In the genomic region with DNA sequence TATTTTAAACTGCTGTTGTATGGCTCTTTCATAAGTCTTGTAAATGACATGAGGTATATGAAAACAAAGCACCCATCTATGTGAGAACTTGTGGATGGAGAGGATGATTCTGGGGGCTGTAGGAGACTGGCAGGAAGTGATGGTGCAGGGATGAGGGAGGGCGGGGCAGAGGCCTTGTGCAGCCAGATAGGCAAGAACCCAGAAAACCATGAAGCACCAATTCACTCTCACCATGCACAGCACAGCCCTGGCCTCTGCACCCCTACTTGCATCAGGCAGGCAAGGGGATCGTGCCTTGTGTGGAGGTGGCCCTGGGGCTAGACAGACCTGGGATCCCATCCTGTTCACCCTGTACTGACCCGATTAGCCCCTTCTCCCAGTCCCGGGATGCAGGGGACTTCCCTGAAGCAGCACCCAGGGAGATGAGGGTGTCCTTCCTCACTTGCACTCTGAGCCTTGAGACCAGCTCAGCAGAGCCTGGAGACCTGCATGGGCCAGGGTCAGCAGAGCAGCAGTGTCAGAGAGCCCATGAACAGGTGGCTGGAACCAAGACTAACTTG, we compare ENCODE assay signal across 14 cellular contexts.
"Had no signal": no experiment of that assay in that cellular context is flagged by ENCODE, and none has a peak within 500 bp of the region (broad histone marks: within the 10 kb centered on the region; RNA-seq: fewer than 3 reads in every experiment).

No MANE protein-coding gene starts in this region.

- H3K27me3 ChIP-seq: ascending aorta, cardiac muscle cell, colonic mucosa, gastrocnemius medialis had no signal

- H3K9me3 ChIP-seq: ascending aorta, colonic mucosa, gastrocnemius medialis had no signal

- H3K27ac ChIP-seq: ascending aorta, cardiac muscle cell, colonic mucosa, gastrocnemius medialis had no signal

- H3K4me3 ChIP-seq: ascending aorta, cardiac muscle cell, colonic mucosa, gastrocnemius medialis, lung had no signal

- DNase-seq: activated CD4-positive, alpha-beta T cell treated with anti-CD3 and anti-CD28 coated beads for 4 hours; activated naive CD4-positive, alpha-beta T cell; colonic mucosa; effector CD4-positive, alpha-beta T cell; gastrocnemius medialis; naive thymus-derived CD4-positive, alpha-beta T cell; stimulated activated CD4-positive, alpha-beta T cell treated with anti-CD3 and anti-CD28 coated beads, Interleukin-4, amount 100 ng/mL, for 1 hour; SW 1271 had no signal

- H3K36me3 ChIP-seq: cardiac muscle cell, colonic mucosa, gastrocnemius medialis had no signal

- H3K4me3 Mint-ChIP-seq: activated T-helper 1 cell treated with anti-CD3 and anti-CD28 coated beads, Interleukin-12 subunit alpha, Interleukin-12 subunit beta, Interleukin-2, Interleukin-4 antibody, amounts not matched to agents 30 ng/mL and 10 ng/mL and 1 ng/mL, durations not matched to agents 14 hours and 24 hours and 36 hours; stimulated activated naive CD8-positive, alpha-beta T cell treated with anti-CD3 and anti-CD28 coated beads, Interleukin-15, Interleukin-2, amounts not matched to agents 100 ng/mL and 50 ng/mL, for 24 hours had no signal

- FAIRE-seq: urothelium cell line had no signal

- H3K27ac Mint-ChIP-seq: activated T-helper 1 cell treated with anti-CD3 and anti-CD28 coated beads, Interleukin-12 subunit alpha, Interleukin-12 subunit beta, Interleukin-2, Interleukin-4 antibody, amounts not matched to agents 30 ng/mL and 10 ng/mL and 1 ng/mL, durations not matched to agents 14 hours and 24 hours and 36 hours; stimulated activated naive CD8-positive, alpha-beta T cell treated with anti-CD3 and anti-CD28 coated beads, Interleukin-15, Interleukin-2, amounts not matched to agents 100 ng/mL and 50 ng/mL, for 24 hours had no signal

- ATAC-seq: gastrocnemius medialis; naive thymus-derived CD4-positive, alpha-beta T cell had no signal

- H3K9me3 Mint-ChIP-seq: activated T-helper 1 cell treated with anti-CD3 and anti-CD28 coated beads, Interleukin-12 subunit alpha, Interleukin-12 subunit beta, Interleukin-2, Interleukin-4 antibody, amounts not matched to agents 30 ng/mL and 10 ng/mL and 1 ng/mL, durations not matched to agents 14 hours and 24 hours and 36 hours; naive thymus-derived CD4-positive, alpha-beta T cell; stimulated activated naive CD8-positive, alpha-beta T cell treated with anti-CD3 and anti-CD28 coated beads, Interleukin-15, Interleukin-2, amounts not matched to agents 100 ng/mL and 50 ng/mL, for 24 hours had no signal

- H3K4me1 ChIP-seq: ascending aorta, colonic mucosa, gastrocnemius medialis had no signal

- H3K27me3 Mint-ChIP-seq: naive thymus-derived CD4-positive, alpha-beta T cell; stimulated activated naive CD8-positive, alpha-beta T cell treated with anti-CD3 and anti-CD28 coated beads, Interleukin-15, Interleukin-2, amounts not matched to agents 100 ng/mL and 50 ng/mL, for 24 hours had no signal
